ENCODE assay signal across 8 cellular contexts in the genomic region with DNA sequence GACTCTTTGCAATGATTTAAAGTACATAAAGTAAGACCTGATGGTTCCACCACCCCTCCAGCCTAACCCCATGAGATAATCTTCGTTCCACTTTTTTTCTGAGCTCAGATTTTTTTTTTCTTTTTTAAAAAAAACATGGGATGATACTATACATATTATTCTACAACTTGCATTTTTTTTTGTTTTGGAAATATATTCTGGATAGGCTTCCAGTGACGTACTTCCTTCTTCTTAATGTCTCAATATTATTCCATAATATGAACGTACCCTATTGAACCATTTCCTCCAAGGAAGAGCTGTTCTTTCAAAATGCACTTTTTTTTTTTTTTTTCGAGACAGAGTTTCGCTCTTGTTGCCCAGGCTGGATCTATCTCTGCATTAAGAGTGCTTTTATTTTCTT. TPM values are rescaled to one million over a fixed set of nuclear protein-coding genes. Genes with fewer than 3 reads are reported as not detected.
DNase-seq lines count a peak whose midpoint lies in the region; ATAC-seq and TF ChIP-seq lines count a peak whose summit lies in the region.

No MANE protein-coding gene starts in this region.

- CTCF ChIA-PET in PC-9 (lab: Charles Lee): no interaction called here

- no peak overlapping the region for H3K18ac ChIP-seq in mesendoderm (ENCODE audit: low read length)

- H3K9me3 ChIP-seq in PC-9 (ENCODE audit: insufficient read depth, low read depth): no peaks in the 10 kb centered on the region

- peaks cover 21% of the 10 kb centered on the region for H3K79me2 ChIP-seq in PC-9 (ENCODE audit: low read depth)
- H3K79me2 ChIP-seq in mesendoderm (ENCODE audit: control insufficient read depth, insufficient read depth, low read length): no peaks in the 10 kb centered on the region

- H2BK15ac ChIP-seq in mesendoderm (replicated peaks; ENCODE audit: low read depth): no peak overlapping the region

- H3K4me1 Mint-ChIP-seq in endothelial cell (ENCODE audit: unreplicated experiment) (peaks cover 14% of the 10 kb centered on the region), progenitor cell of endocrine pancreas (ENCODE audit: low read depth) (peaks cover 22% of the 10 kb centered on the region)

- no peak overlapping the region for H3K56ac ChIP-seq in mesendoderm (ENCODE audit: low read length)

- H3K27me3 ChIP-seq in PC-9 (ENCODE audit: insufficient read depth, low read depth) (no peaks in the 10 kb centered on the region), mesendoderm (ENCODE audit: insufficient read depth, low read length, poor library complexity) (no peaks in the 10 kb centered on the region)

- TF ChIP-seq CTCF in GM12864 (IDR thresholded peaks at IDR 0.05; ENCODE audit: low read depth, low read length, missing control alignments) (no peak), PC-9 (conservative IDR thresholded peaks at IDR 0.05) (no peak), endothelial cell (IDR thresholded peaks at IDR 0.05; ENCODE audit: unreplicated experiment) (no peak), progenitor cell of endocrine pancreas (IDR thresholded peaks at IDR 0.05; ENCODE audit: unreplicated experiment) (no peak)

- no CpG with 5 or more reads among the region's 5 CpGs for WGBS in mesendoderm (ENCODE audit: extremely low coverage, insufficient coverage, low lambda C conversion rate)

- H3K36me3 Mint-ChIP-seq in endothelial cell (ENCODE audit: low read depth, unreplicated experiment): no peaks in the 10 kb centered on the region
- no peaks in the 10 kb centered on the region for H3K36me3 Mint-ChIP-seq in progenitor cell of endocrine pancreas (ENCODE audit: insufficient read depth)

- no peak overlapping the region for H3K4ac ChIP-seq in mesendoderm (ENCODE audit: low read depth, low read length)

- ATAC-seq in HG03095 (IDR thresholded peaks at IDR 0.05; ENCODE audit: unreplicated experiment): no peak

- intact Hi-C loops in PC-9 (cut with micrococcal nuclease; ENCODE audit: unreplicated experiment): no loop called here

- no peak overlapping the region for H3K23ac ChIP-seq in mesendoderm (ENCODE audit: low read length)

- POLR2A ChIA-PET in PC-9 (lab: Charles Lee; ENCODE audit: unreplicated experiment): interaction anchor here (0.6 to 1.0 kb wide), 4 partner anchors 114 to 528 kb away, joined by 3 to 21 read pairs (median 10); no protein-coding TSS in a partner anchor

- H3K4me2 ChIP-seq in PC-9: peak overlapping the region; percentile 100
- H3K4me2 ChIP-seq in mesendoderm (ENCODE audit: low read length): no peak overlapping the region

- H3K9ac ChIP-seq in mesendoderm (ENCODE audit: low read length): no peak overlapping the region

- H3K4me1 ChIP-seq in PC-9 (replicated peaks; ENCODE audit: insufficient read depth) (peaks cover 25% of the 10 kb centered on the region), mesendoderm (ENCODE audit: control insufficient read depth, low read depth, low read length) (no peaks in the 10 kb centered on the region)

- peaks cover 21% of the 10 kb centered on the region for H3F3A ChIP-seq in PC-9 (ENCODE audit: insufficient read depth, low read depth)

- no peak overlapping the region for H4K5ac ChIP-seq in mesendoderm (ENCODE audit: low read length)

- H3K4me3 ChIP-seq in GM12864 (ENCODE audit: low read depth, low read length) (peak overlapping the region; percentile 73), PC-9 (peak overlapping the region; percentile 98), mesendoderm (ENCODE audit: low read length) (no peak overlapping the region)

- H3K27ac ChIP-seq in PC-9: peak overlapping the region; percentile 52; the same call in 1 of the 2 replicates
- no peak overlapping the region for H3K27ac ChIP-seq in mesendoderm (ENCODE audit: low read depth, low read length)

- no peak for DNase-seq in GM12864 (ENCODE audit: low read depth)
- DNase-seq in PC-9: no peak
- no peak for DNase-seq in endothelial cell (ENCODE audit: low spot score)
- DNase-seq in progenitor cell of endocrine pancreas (ENCODE audit: low spot score, unreplicated experiment): no peak
- DNase-seq in mesendoderm: no peak
- no peak for DNase-seq in stimulated activated CD4-positive, alpha-beta T cell treated with anti-CD3 and anti-CD28 coated beads, Interleukin-4, amount 100 ng/mL, for 1 hour
- no peak for DNase-seq in medulla oblongata (ENCODE audit: extremely low spot score)

- peak overlapping the region; percentile 96 for H3K4me3 Mint-ChIP-seq in endothelial cell (ENCODE audit: unreplicated experiment)
- peak overlapping the region; percentile 82 for H3K4me3 Mint-ChIP-seq in progenitor cell of endocrine pancreas (ENCODE audit: low read depth)

- BruUV-seq in PC-9 (replicated peaks; lab: Mats Ljungman, UMichigan): no TSS peak

- H2AK5ac ChIP-seq in mesendoderm (ENCODE audit: low read length): no peak overlapping the region

- H2BK120ac ChIP-seq in mesendoderm (ENCODE audit: low read depth, low read length): no peak overlapping the region

- no peaks in the 10 kb centered on the region for H3K27me3 Mint-ChIP-seq in endothelial cell (ENCODE audit: unreplicated experiment)
- peaks cover 4% of the 10 kb centered on the region for H3K27me3 Mint-ChIP-seq in progenitor cell of endocrine pancreas

- H3K9me2 ChIP-seq in PC-9 (ENCODE audit: insufficient read depth): peaks cover 5% of the 10 kb centered on the region; the same call in 1 of the 2 replicates

- H4K8ac ChIP-seq in mesendoderm (ENCODE audit: low read depth, low read length): no peak overlapping the region

- H3K9me3 Mint-ChIP-seq in endothelial cell (ENCODE audit: unreplicated experiment) (no peaks in the 10 kb centered on the region), progenitor cell of endocrine pancreas (ENCODE audit: low read depth) (no peaks in the 10 kb centered on the region)

- peak overlapping the region; percentile 87; the same call in 1 of the 2 replicates for H2AFZ ChIP-seq in PC-9

- H2BK5ac ChIP-seq in mesendoderm (ENCODE audit: low read length): no peak overlapping the region

- H4K20me1 ChIP-seq in PC-9 (ENCODE audit: insufficient read depth): no peaks in the 10 kb centered on the region

- H3K79me1 ChIP-seq in mesendoderm (ENCODE audit: low read length): no peaks in the 10 kb centered on the region

- H3K36me3 ChIP-seq in PC-9 (ENCODE audit: low read depth): no peaks in the 10 kb centered on the region
- H3K36me3 ChIP-seq in mesendoderm (ENCODE audit: control insufficient read depth, insufficient read depth, low read length): no peaks in the 10 kb centered on the region

- H3K27ac Mint-ChIP-seq in endothelial cell (ENCODE audit: unreplicated experiment) (no peak overlapping the region), progenitor cell of endocrine pancreas (no peak overlapping the region)

RNA-seq across cellular contexts. Expression of a gene that starts 1.6 kb away (rescaled TPM):
- total RNA-seq in PC-9 (2021): 10.3 and 14.5 TPM in 2 replicates
- total RNA-seq in endothelial cell (ENCODE audit: unreplicated experiment): 24.2 TPM
- 36.2 and 37.5 TPM in 2 replicates for total RNA-seq in progenitor cell of endocrine pancreas
- polyA plus RNA-seq in mesendoderm (2013, experiment 1 of 2): 7.4 TPM
- polyA plus RNA-seq in mesendoderm (2013, experiment 2 of 2): 8.0 TPM
